Comparison of ENCODE assay signal across 8 cellular contexts in genomic region chr2:71545572-71546274, GRCh38.
DNase-seq lines count a peak whose midpoint lies in the region; ATAC-seq, FAIRE-seq and TF ChIP-seq lines count a peak whose summit lies in the region.

No MANE protein-coding gene starts in this region.

- peak; percentile 77 for FAIRE-seq in GM18507 (lab: Jason Lieb, UNC)

- no peaks in the 10 kb centered on the region for H3K27me3 ChIP-seq in left ventricle myocardium inferior (ENCODE audit: low read depth)

- peak; percentile 66 for DNase-seq in AG10803 (ENCODE audit: low read depth)
- peak; percentile 30 for DNase-seq in GM18507 (ENCODE audit: extremely low spot score, insufficient read length, low read depth)
- DNase-seq in LHCN-M2 (ENCODE audit: low read depth): peak; percentile 28
- peak; percentile 77 for DNase-seq in SK-N-MC (ENCODE audit: low read depth, low spot score)
- DNase-seq in anterior cingulate cortex (lab: John Stamatoyannopoulos, UW): peak in 45 of 58 donors; percentile 11 to 68 (median 26)
- DNase-seq in left ventricle myocardium inferior: peak; percentile 50
- DNase-seq in renal cortical epithelial cell (ENCODE audit: low read depth): peak; percentile 47

- no peak overlapping the region for H3K27ac ChIP-seq in SK-N-MC
- H3K27ac ChIP-seq in left ventricle myocardium inferior (replicated peaks): peak overlapping the region; percentile 83

- intact Hi-C loops in left ventricle myocardium inferior (cut with micrococcal nuclease): loop anchor here (10.0 kb wide), 1 partner anchor 599 kb away; the partner anchor contains the start of gene CYP26B1

- H3K9ac ChIP-seq in SK-N-MC (ENCODE audit: insufficient read length): no peak overlapping the region

- TF ChIP-seq CTCF in AG10803 (conservative IDR thresholded peaks at IDR 0.05; ENCODE audit: low read length): peak; percentile 85
- peak; percentile 81 for TF ChIP-seq CTCF in left ventricle myocardium inferior (IDR thresholded peaks at IDR 0.05; ENCODE audit: borderline replicate concordance)

- H3K9me3 ChIP-seq in SK-N-MC (ENCODE audit: low read depth, low read length) (no peaks in the 10 kb centered on the region), left ventricle myocardium inferior (replicated peaks) (peaks cover 4% of the 10 kb centered on the region)

- H3K36me3 ChIP-seq in SK-N-MC (ENCODE audit: insufficient read depth, low read length): no peaks in the 10 kb centered on the region
- H3K36me3 ChIP-seq in left ventricle myocardium inferior: no peaks in the 10 kb centered on the region

- peaks cover 16% of the 10 kb centered on the region for H3K4me1 ChIP-seq in left ventricle myocardium inferior

- no peak for ATAC-seq in GM18519 (IDR thresholded peaks at IDR 0.05; ENCODE audit: low FRiP score, unreplicated experiment)

- no peak overlapping the region for H3K4me3 ChIP-seq in AG10803 (ENCODE audit: low read length)
- peak overlapping the region; percentile 60 for H3K4me3 ChIP-seq in SK-N-MC
- peak overlapping the region; percentile 45 for H3K4me3 ChIP-seq in left ventricle myocardium inferior

Comparison
In these comparisons a context has a peak if more than half of its experiments do, and no peak if none do; other contexts are left out.
1. DNase-seq: peak in every context shown above with its lines; median percentile 77 in SK-N-MC; 66 in AG10803; 50 in left ventricle myocardium inferior; 47 in renal cortical epithelial cell; 30 in GM18507; 28 in LHCN-M2; 26 in anterior cingulate cortex.